Comparison of ENCODE assay signal across 21 cellular contexts in genomic region chr15:38605744-38606143, GRCh38. TPM values are rescaled to one million over a fixed set of nuclear protein-coding genes. Genes with fewer than 3 reads are reported as not detected.
"Had no signal": no experiment of that assay in that cellular context is flagged by ENCODE, and none has a peak within 500 bp of the region (broad histone marks: within the 10 kb centered on the region; RNA-seq: fewer than 3 reads in every experiment).

No MANE protein-coding gene starts in this region.

- ATAC-seq: activated CD8-positive, alpha-beta T cell treated with anti-CD3 and anti-CD28 coated beads, Interleukin-2, amount 10 ng/mL, durations not matched to agents 7 days and 5 days; left ventricle myocardium superior; naive thymus-derived CD8-positive, alpha-beta T cell; stimulated activated memory B cell treated with anti-CD40 and anti-IgM and Interleukin-4, amounts not matched to agents 10 μg/mL and 1 μg/mL and 100 μg/mL, for 72 hours had no signal

- DNase-seq: activated CD4-positive, CD25-positive, alpha-beta regulatory T cell; activated CD8-positive, alpha-beta memory T cell treated with anti-CD3 and anti-CD28 coated beads, Interleukin-2, amount 50 U/mL, for 48 hours; activated CD8-positive, alpha-beta T cell treated with anti-CD3 and anti-CD28 coated beads, Interleukin-2, amount 10 ng/mL, durations not matched to agents 7 days and 5 days; activated gamma-delta T cell; aorta; effector memory CD4-positive, alpha-beta T cell; foreskin melanocyte; kidney glomerular epithelial cell; left ventricle myocardium superior; naive thymus-derived CD8-positive, alpha-beta T cell; nucleus accumbens; substantia nigra; SW 1271 had no signal

- H3K4me1 ChIP-seq: right atrium auricular region, SJSA1 had no signal

- H3K27me3 ChIP-seq: right atrium auricular region, tibial nerve had no signal

- H3K27me3 Mint-ChIP-seq: memory B cell; naive thymus-derived CD8-positive, alpha-beta T cell; stimulated activated memory B cell treated with anti-CD40 and anti-IgM and Interleukin-4, amounts not matched to agents 10 μg/mL and 1 μg/mL and 100 μg/mL, for 72 hours had no signal

- H3K36me3 ChIP-seq: right atrium auricular region, SJSA1, tibial nerve had no signal

- H3K4me3 Mint-ChIP-seq: activated CD8-positive, alpha-beta T cell treated with anti-CD3 and anti-CD28 coated beads, Interleukin-2, amount 10 ng/mL, durations not matched to agents 7 days and 5 days; dendritic cell treated with granulocyte-macrophage colony-stimulating factor and Interleukin-4, amounts not matched to agents 40 ng/mL and 50 ng/mL, for 4 days; memory B cell; naive thymus-derived CD8-positive, alpha-beta T cell; stimulated activated memory B cell treated with anti-CD40 and anti-IgM and Interleukin-4, amounts not matched to agents 10 μg/mL and 1 μg/mL and 100 μg/mL, for 72 hours; T-helper 2 cell treated with Interferon-gamma antibody and Interleukin-4, amounts not matched to agents 5 μg/mL and 100 μg/mL, for 36 hours had no signal

- H3K27ac ChIP-seq: right atrium auricular region, SJSA1, skin epidermis, tibial nerve had no signal

- H3K9me3 Mint-ChIP-seq: dendritic cell treated with granulocyte-macrophage colony-stimulating factor and Interleukin-4, amounts not matched to agents 40 ng/mL and 50 ng/mL, for 4 days; memory B cell; T-helper 2 cell treated with Interferon-gamma antibody and Interleukin-4, amounts not matched to agents 5 μg/mL and 100 μg/mL, for 36 hours had no signal

- H3K9me3 ChIP-seq: right atrium auricular region, SJSA1, tibial nerve had no signal

- H3K27ac Mint-ChIP-seq: dendritic cell treated with granulocyte-macrophage colony-stimulating factor and Interleukin-4, amounts not matched to agents 40 ng/mL and 50 ng/mL, for 4 days; memory B cell; stimulated activated memory B cell treated with anti-CD40 and anti-IgM and Interleukin-4, amounts not matched to agents 10 μg/mL and 1 μg/mL and 100 μg/mL, for 72 hours; T-helper 2 cell treated with Interferon-gamma antibody and Interleukin-4, amounts not matched to agents 5 μg/mL and 100 μg/mL, for 36 hours had no signal

- H3K36me3 Mint-ChIP-seq: memory B cell; naive thymus-derived CD8-positive, alpha-beta T cell; stimulated activated memory B cell treated with anti-CD40 and anti-IgM and Interleukin-4, amounts not matched to agents 10 μg/mL and 1 μg/mL and 100 μg/mL, for 72 hours had no signal

- H3K4me3 ChIP-seq: right atrium auricular region, SJSA1, skin epidermis, tibial nerve had no signal

RNA-seq across cellular contexts. Expression of gene RASGRP1, which starts 41.1 kb away (rescaled TPM):
- total RNA-seq: SJSA1 had no signal
